Comparison of ENCODE assay signal across 22 cellular contexts in the genomic region with DNA sequence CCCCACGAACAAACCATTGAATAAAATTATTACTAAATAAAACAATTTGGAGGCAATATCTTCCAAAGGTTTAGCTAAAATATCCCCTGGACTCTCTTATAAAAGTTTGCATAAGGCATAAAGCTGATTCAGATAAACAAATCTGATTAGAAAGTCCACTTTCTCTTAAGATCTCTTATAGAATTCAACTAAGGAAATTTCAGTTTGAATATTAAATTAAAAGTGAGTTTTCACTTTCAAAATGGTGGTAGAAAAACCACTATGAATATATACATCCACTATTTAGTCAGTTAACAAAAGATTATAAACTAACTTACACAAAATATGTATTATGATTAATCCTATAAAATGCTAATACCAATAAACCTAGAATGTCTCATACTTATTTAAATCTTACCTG.
A peak's percentile ranks its signal among the peaks of the same experiment; 100 is the strongest.
DNase-seq lines count a peak whose midpoint lies in the region; ATAC-seq, FAIRE-seq and TF ChIP-seq lines count a peak whose summit lies in the region.
"Had no signal": no experiment of that assay in that cellular context is flagged by ENCODE, and none has a peak within 500 bp of the region (broad histone marks: within the 10 kb centered on the region; RNA-seq: fewer than 3 reads in every experiment).

No MANE protein-coding gene starts in this region.

- H3K9me3 Mint-ChIP-seq in activated naive CD8-positive, alpha-beta T cell treated with anti-CD3 and anti-CD28 coated beads, Interleukin-2, amount 50 U/mL, for 24 hours = peaks cover 4% of the 10 kb centered on the region
- H3K9me3 Mint-ChIP-seq: CD4-positive, alpha-beta T cell had no signal

- no peak overlapping the region for H3K9ac ChIP-seq in SK-N-MC (ENCODE audit: insufficient read length)
- H3K9ac ChIP-seq in kidney (ENCODE audit: low read length in 2 of 2) = no peak overlapping the region
- H3K9ac ChIP-seq: BLaER1 treated with 17β-estradiol and CSF1 and Interleukin-3, amounts not matched to agents 10 nM and 100 nM had no signal

- intact Hi-C loops in kidney (cut with DNase I) = no loop called here

- peaks cover 28% of the 10 kb centered on the region for H3K4me1 ChIP-seq in HEK293 (ENCODE audit: control insufficient read depth, insufficient read depth, low read length)
- H3K4me1 ChIP-seq in kidney (ENCODE audit: control insufficient read depth in 1 of 2, insufficient read depth in 1 of 2, low read depth in 1 of 2, low read length in 2 of 2) = peaks cover 4 to 8% of the 10 kb centered on the region in 2 donors

- no peak for TF ChIP-seq CTCF in HEK293 (tag by site-specific recombination; IDR thresholded peaks at IDR 0.05)
- no peak for TF ChIP-seq CTCF in kidney (IDR thresholded peaks at IDR 0.05; ENCODE audit: borderline replicate concordance, extremely low read depth, insufficient read depth)

- DNase-seq in SK-N-MC (ENCODE audit: low read depth, low spot score) = no peak
- no peak for DNase-seq in kidney
- DNase-seq in NCI-H345 (lab: John Stamatoyannopoulos, UW) = no peak
- DNase-seq in iPS-NIHi11 (ENCODE audit: low spot score) = no peak
- DNase-seq in amniotic stem cell (lab: John Stamatoyannopoulos, UW) = no peak
- DNase-seq in activated naive CD8-positive, alpha-beta T cell treated with anti-CD3 and anti-CD28 coated beads, Interleukin-2, amount 50 U/mL, for 24 hours = no peak
- DNase-seq: AML-193; BE2C; CD4-positive, alpha-beta T cell; CD8-positive, alpha-beta memory T cell; DMS53; DMS79 treated with DMSO at 0.1 percent for 48 hours; GF-D8; GOT3 had no signal

- no peaks in the 10 kb centered on the region for H3K36me3 ChIP-seq in HEK293 (ENCODE audit: control insufficient read depth in 2 of 2, insufficient read depth in 1 of 2, low read length in 2 of 2)
- no peaks in the 10 kb centered on the region for H3K36me3 ChIP-seq in SK-N-MC (ENCODE audit: insufficient read depth, low read length)
- no peaks in the 10 kb centered on the region for H3K36me3 ChIP-seq in kidney (ENCODE audit: control insufficient read depth in 1 of 2, insufficient read depth in 2 of 2, low read length in 2 of 2)
- H3K36me3 ChIP-seq: BE2C; BLaER1 treated with 17β-estradiol and CSF1 and Interleukin-3, amounts not matched to agents 10 nM and 100 nM; HAP-1 had no signal

- FAIRE-seq in endometrium (lab: Jason Lieb, UNC) (peak; percentile 12), kidney (lab: Jason Lieb, UNC) (peak; percentile 72)
- FAIRE-seq: GM12891, GM18507, H54 had no signal

- ATAC-seq in activated naive CD8-positive, alpha-beta T cell treated with anti-CD3 and anti-CD28 coated beads, Interleukin-2, amount 50 U/mL, for 24 hours = no peak

- H3K9me3 ChIP-seq in HEK293 (ENCODE audit: control insufficient read depth, insufficient read depth, low read depth, low read length) = no peaks in the 10 kb centered on the region
- H3K9me3 ChIP-seq in SK-N-MC (ENCODE audit: low read depth, low read length) = no peaks in the 10 kb centered on the region
- no peaks in the 10 kb centered on the region for H3K9me3 ChIP-seq in kidney (ENCODE audit: control insufficient read depth in 1 of 2, low read length in 2 of 2)
- H3K9me3 ChIP-seq: BE2C; BLaER1 treated with 17β-estradiol and CSF1 and Interleukin-3, amounts not matched to agents 10 nM and 100 nM; HAP-1 had no signal

- H3K27ac ChIP-seq in HEK293 (ENCODE audit: extremely low read depth, low read depth, low read length) = no peak overlapping the region
- H3K27ac ChIP-seq in SK-N-MC = peak overlapping the region; percentile 97
- H3K27ac ChIP-seq in kidney (ENCODE audit: low read depth in 2 of 2, low read length in 2 of 2) = no peak overlapping the region
- H3K27ac ChIP-seq: BLaER1 treated with 17β-estradiol and CSF1 and Interleukin-3, amounts not matched to agents 10 nM and 100 nM had no signal

- peaks cover 2% of the 10 kb centered on the region for H3K4me1 Mint-ChIP-seq in activated naive CD8-positive, alpha-beta T cell treated with anti-CD3 and anti-CD28 coated beads, Interleukin-2, amount 50 U/mL, for 24 hours

- H3K4me3 ChIP-seq in HEK293 (ENCODE audit: low read depth, low read length) (no peak overlapping the region), SK-N-MC (peak overlapping the region; percentile 9), kidney (ENCODE audit: low read length in 2 of 2) (no peak overlapping the region)
- H3K4me3 ChIP-seq: BLaER1 treated with 17β-estradiol and CSF1 and Interleukin-3, amounts not matched to agents 10 nM and 100 nM; HAP-1 had no signal

- POLR2A ChIA-PET in HEK293 (lab: Yijun Ruan, JAX) = no interaction called here

- no peak overlapping the region for H3K27ac Mint-ChIP-seq in activated naive CD8-positive, alpha-beta T cell treated with anti-CD3 and anti-CD28 coated beads, Interleukin-2, amount 50 U/mL, for 24 hours
- H3K27ac Mint-ChIP-seq: CD14-positive monocyte; CD4-positive, alpha-beta T cell; CD8-positive, alpha-beta memory T cell had no signal

- H3K36me3 Mint-ChIP-seq in activated naive CD8-positive, alpha-beta T cell treated with anti-CD3 and anti-CD28 coated beads, Interleukin-2, amount 50 U/mL, for 24 hours (ENCODE audit: low read depth) = no peaks in the 10 kb centered on the region
- H3K36me3 Mint-ChIP-seq: CD14-positive monocyte; CD8-positive, alpha-beta memory T cell had no signal

- CTCF ChIA-PET in HEK293 (lab: Yijun Ruan, JAX) = interaction anchor here (1.3 kb wide), 1 partner anchor 90 kb away, joined by 4 read pairs; no protein-coding TSS in a partner anchor

- H3K27me3 Mint-ChIP-seq in activated naive CD8-positive, alpha-beta T cell treated with anti-CD3 and anti-CD28 coated beads, Interleukin-2, amount 50 U/mL, for 24 hours = peaks cover 24% of the 10 kb centered on the region
- H3K27me3 Mint-ChIP-seq: CD8-positive, alpha-beta memory T cell had no signal

- H3K4me3 Mint-ChIP-seq in activated naive CD8-positive, alpha-beta T cell treated with anti-CD3 and anti-CD28 coated beads, Interleukin-2, amount 50 U/mL, for 24 hours = no peak overlapping the region
- H3K4me3 Mint-ChIP-seq: CD14-positive monocyte; CD4-positive, alpha-beta T cell; CD8-positive, alpha-beta memory T cell had no signal

TF ChIP-seq in HEK293, 187 proteins besides CTCF, POLR2A, EP300 and RAD21:
- TF ChIP-seq OVOL3 (tag by site-specific recombination; IDR thresholded peaks at IDR 0.05) = no peak
- TF ChIP-seq MZF1 (tag by site-specific recombination; IDR thresholded peaks at IDR 0.05; ENCODE audit: borderline replicate concordance) = no peak
- TF ChIP-seq, protein P1, sequence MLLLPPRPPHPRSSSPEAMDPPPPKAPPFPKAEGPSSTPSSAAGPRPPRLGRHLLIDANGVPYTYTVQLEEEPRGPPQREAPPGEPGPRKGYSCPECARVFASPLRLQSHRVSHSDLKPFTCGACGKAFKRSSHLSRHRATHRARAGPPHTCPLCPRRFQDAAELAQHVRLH (tag by site-specific recombination; IDR thresholded peaks at IDR 0.05) = no peak
- no peak for TF ChIP-seq ZNF776 (tag by site-specific recombination; IDR thresholded peaks at IDR 0.05; ENCODE audit: borderline replicate concordance)
- TF ChIP-seq PRDM1 (tag by site-specific recombination; IDR thresholded peaks at IDR 0.05) = peak; percentile 91
- TF ChIP-seq ZNF571 (tag by site-specific recombination; IDR thresholded peaks at IDR 0.05) = no peak
- no peak for TF ChIP-seq BCL11B (tag by site-specific recombination; IDR thresholded peaks at IDR 0.05; ENCODE audit: low read depth)
- no peak for TF ChIP-seq ZNF558 (tag by site-specific recombination; IDR thresholded peaks at IDR 0.05)
